Comparison of ENCODE assay signal across 10 cellular contexts in the genomic region with DNA sequence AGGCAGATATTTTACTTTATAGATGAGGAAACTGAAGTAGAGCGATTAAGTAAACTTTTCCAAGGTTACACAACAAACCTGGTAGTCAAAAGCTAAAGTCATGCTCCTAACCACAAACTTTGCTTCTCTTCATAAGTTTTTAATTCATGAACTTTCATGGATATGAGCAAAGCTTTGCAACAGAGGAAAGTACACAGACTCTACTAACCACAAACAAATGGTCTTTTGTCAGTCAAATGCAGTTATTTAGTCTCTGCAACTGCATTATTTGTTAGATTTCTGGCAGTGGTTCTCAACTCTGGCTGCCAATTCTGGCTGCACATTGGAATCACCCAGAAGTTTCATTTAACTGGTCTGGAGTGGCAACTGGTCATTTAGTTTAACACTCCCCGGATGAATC.
DNase-seq lines count a peak whose midpoint lies in the region; ATAC-seq and TF ChIP-seq lines count a peak whose summit lies in the region.
"Had no signal": no experiment of that assay in that cellular context is flagged by ENCODE, and none has a peak within 500 bp of the region (broad histone marks: within the 10 kb centered on the region; RNA-seq: fewer than 3 reads in every experiment).

No MANE protein-coding gene starts in this region.

- H3K9me3 ChIP-seq in GM23248 (ENCODE audit: low read depth), result no peaks in the 10 kb centered on the region

- peaks cover 61% of the 10 kb centered on the region for H3K4me1 ChIP-seq in GM23248 (ENCODE audit: insufficient read depth)

- H3K27me3 ChIP-seq in GM23248 (replicated peaks; ENCODE audit: insufficient read depth), result no peaks in the 10 kb centered on the region

- H3K4me1 Mint-ChIP-seq in T-cell, result peaks cover 46 to 65% (median 53%) of the 10 kb centered on the region in 3 donors

- in situ Hi-C loops in GM23248 (cut with MboI), result no loop called here

- H3K4me3 Mint-ChIP-seq in T-cell, result no peak overlapping the region

- CTCF ChIA-PET in T-cell (lab: Charles Lee), result interaction anchor here (0.5 to 1.4 kb wide), 5 partner anchors 9 to 1821 kb away, joined by 3 to 6 read pairs (median 4); a partner anchor contains a TSS

- peaks cover 31% of the 10 kb centered on the region for H3K36me3 Mint-ChIP-seq in T-cell

- peak overlapping the region in 1 of 2 donors; percentile 45 for H3K27ac Mint-ChIP-seq in T-cell

- TF ChIP-seq CTCF in omental fat pad (IDR thresholded peaks at IDR 0.05) (no peak), GM10266 (IDR thresholded peaks at IDR 0.05; ENCODE audit: control insufficient read depth, insufficient read depth, low read depth, missing control alignments) (no peak)

- H3K27ac ChIP-seq in GM23248, result peak overlapping the region; percentile 80

- no peaks in the 10 kb centered on the region for H3K9me2 ChIP-seq in GM23248 (ENCODE audit: insufficient read depth)

- 14% methylated on average over 2 of the region's 2 CpGs for WGBS in GM23248 (ENCODE audit: low coverage in 1 of 2, low lambda C conversion rate in 2 of 2, missing lambda C conversion rate in 2 of 2), 2 experiments

- H3K4me2 ChIP-seq in GM23248 (ENCODE audit: unreplicated experiment), result peak overlapping the region; percentile 24

- POLR2A ChIA-PET in T-cell (lab: Charles Lee), result interaction anchor here in 1 of 2 donors (0.6 kb wide), 1 partner anchor 120 kb away, joined by 5 read pairs; no protein-coding TSS in a partner anchor

- peaks cover 45% of the 10 kb centered on the region for H3F3A ChIP-seq in GM23248 (ENCODE audit: insufficient read depth)

- no peaks in the 10 kb centered on the region for H3K27me3 Mint-ChIP-seq in T-cell

- H3K9ac ChIP-seq in GM23248, result peak overlapping the region; percentile 33; the same call in 1 of the 2 replicates

- peak overlapping the region; percentile 35; the same call in 1 of the 2 replicates for H3K4me3 ChIP-seq in GM23248

- H3K79me2 ChIP-seq in GM23248 (ENCODE audit: insufficient read depth), result peaks cover 94% of the 10 kb centered on the region

- H3K9me3 Mint-ChIP-seq in T-cell, result no peaks in the 10 kb centered on the region

- ATAC-seq in T-cell (replicated peaks in 1 of 4) (no peak), omental fat pad (ENCODE audit: low FRiP score) (no peak), GM18519 (IDR thresholded peaks at IDR 0.05; ENCODE audit: low FRiP score, unreplicated experiment) (no peak)
- ATAC-seq: Panc1 had no signal

- DNase-seq in GM23248 (peak; percentile 89), OCI-M1 (lab: John Stamatoyannopoulos, UW) (peak; percentile 42), fibroblast of gingiva (ENCODE audit: low read depth) (peak; percentile 87), putamen (ENCODE audit: low spot score) (peak; percentile 65), T-cell (no peak), omental fat pad (ENCODE audit: low spot score) (no peak), GM10266 (ENCODE audit: extremely low spot score) (no peak)
- DNase-seq: activated CD4-positive, alpha-beta T cell treated with anti-CD3 and anti-CD28 coated beads, Interleukin-2, amount 50 U/mL, for 4 hours had no signal

- no peaks in the 10 kb centered on the region; the same call in 1 of the 2 replicates for H3K36me3 ChIP-seq in GM23248 (ENCODE audit: low read depth)

- no peak overlapping the region for H2AFZ ChIP-seq in GM23248

- H4K20me1 ChIP-seq in GM23248 (ENCODE audit: insufficient read depth), result no peaks in the 10 kb centered on the region

Comparison
In these comparisons a context has a peak if more than half of its experiments do, and no peak if none do; other contexts are left out.
1. DNase-seq: peak in GM23248 (single experiment), OCI-M1 (single experiment), fibroblast of gingiva (single experiment) and putamen (single experiment); none in T-cell (0 of 34), omental fat pad (single experiment) and GM10266 (single experiment).